ENCODE assay signal across 3 cellular contexts in genomic region chrX:41023098-41023497, GRCh38.
TF ChIP-seq lines count a peak whose summit lies in the region.

No MANE protein-coding gene starts in this region.

TF ChIP-seq in HEK293, 187 proteins besides CTCF, POLR2A, EP300 and RAD21 (continued from another document):
- TF ChIP-seq INSM2 (tag by site-specific recombination; IDR thresholded peaks at IDR 0.05), result no peak

TF ChIP-seq in H1, 55 proteins besides CTCF, POLR2A, EP300 and RAD21 (continued from another document):
- TF ChIP-seq YY1 (IDR thresholded peaks at IDR 0.05; ENCODE audit: low read depth, low read length), result no peak
- TF ChIP-seq MAFK (IDR thresholded peaks at IDR 0.05; ENCODE audit: low read depth, low read length), result no peak
TF ChIP-seq in H1: peak in this region for 0.

TF ChIP-seq in liver, 16 proteins besides CTCF, POLR2A, EP300 and RAD21 (continued from another document):
- TF ChIP-seq ZBTB33 (IDR thresholded peaks at IDR 0.05) (no peak), REST (IDR thresholded peaks at IDR 0.05) (no peak), FOXA2 (IDR thresholded peaks at IDR 0.05) (no peak), RXRA (IDR thresholded peaks at IDR 0.05) (no peak), FOXA1 (IDR thresholded peaks at IDR 0.05) (no peak), GABPA (IDR thresholded peaks at IDR 0.05 in 1 of 2, conservative IDR thresholded peaks at IDR 0.05 in 1 of 2) (no peak), HNF4G (IDR thresholded peaks at IDR 0.05) (no peak), SP1 (IDR thresholded peaks at IDR 0.05) (no peak), JUND (IDR thresholded peaks at IDR 0.05) (no peak), YY1 (IDR thresholded peaks at IDR 0.05) (no peak)
